Comparison of ENCODE assay signal across 8 cellular contexts in genomic region chr2:38875576-38876367, GRCh38. TPM values are rescaled to one million over a fixed set of nuclear protein-coding genes. Genes with fewer than 3 reads are reported as not detected.
DNase-seq lines count a peak whose midpoint lies in the region; ATAC-seq lines count a peak whose summit lies in the region.

TSS of gene DHX57 (minus strand) at chr2:38875934. CDS start at chr2:38868405, 7,529 bp downstream.
TSS of gene MORN2 (plus strand) at chr2:38875976.

- peaks cover 14 to 22% of the 10 kb centered on the region in 2 donors for H3K36me3 Mint-ChIP-seq in CD4-positive, alpha-beta memory T cell
- H3K36me3 Mint-ChIP-seq in activated CD4-positive, alpha-beta memory T cell treated with anti-CD3 and anti-CD28 coated beads, Interleukin-2, amount 10 ng/mL, durations not matched to agents 7 days and 5 days (ENCODE audit: low read depth) = peaks cover 11% of the 10 kb centered on the region

- no peaks in the 10 kb centered on the region for H3K36me3 ChIP-seq in CD4-positive, alpha-beta memory T cell (ENCODE audit: insufficient read depth, low read length)

- no peaks in the 10 kb centered on the region for H3K9me3 ChIP-seq in CD4-positive, alpha-beta memory T cell (ENCODE audit: control insufficient read depth in 1 of 2, low read length in 2 of 2)

- POLR2A ChIA-PET in CD4-positive, alpha-beta memory T cell (lab: Charles Lee; ENCODE audit: partially characterized antibody) = interaction anchor here (2.5 kb wide), 1 partner anchor 125 kb away, joined by 29 read pairs; the partner anchor contains the start of gene SRSF7
- POLR2A ChIA-PET in activated CD4-positive, alpha-beta memory T cell treated with anti-CD3 and anti-CD28 coated beads, Interleukin-2, amount 10 ng/mL, durations not matched to agents 7 days and 5 days (lab: Charles Lee) = interaction anchor here (1.1 to 2.5 kb wide), 3 partner anchors 11 to 249 kb away, joined by 3 to 17 read pairs (median 4); partner anchors contain the start of gene SRSF7

- H3K27ac Mint-ChIP-seq in CD4-positive, alpha-beta memory T cell = peak within 1 kb of the TSS; percentile 89 to 98 (median 98)
- peak within 1 kb of the TSS; percentile 60 for H3K27ac Mint-ChIP-seq in activated CD4-positive, alpha-beta memory T cell treated with anti-CD3 and anti-CD28 coated beads, Interleukin-2, amount 10 ng/mL, durations not matched to agents 7 days and 5 days

- H3K9me3 Mint-ChIP-seq in CD4-positive, alpha-beta memory T cell = peaks cover 0 to 11% (median 6%) of the 10 kb centered on the region in 8 donors
- H3K9me3 Mint-ChIP-seq in activated CD4-positive, alpha-beta memory T cell treated with anti-CD3 and anti-CD28 coated beads, Interleukin-2, amount 10 ng/mL, durations not matched to agents 7 days and 5 days = peaks cover 8% of the 10 kb centered on the region

- H3K4me3 Mint-ChIP-seq in CD4-positive, alpha-beta memory T cell = peak within 1 kb of the TSS; percentile 95 to 99 (median 98)
- peak within 1 kb of the TSS; percentile 95 for H3K4me3 Mint-ChIP-seq in activated CD4-positive, alpha-beta memory T cell treated with anti-CD3 and anti-CD28 coated beads, Interleukin-2, amount 10 ng/mL, durations not matched to agents 7 days and 5 days

- DNase-seq in CD4-positive, alpha-beta memory T cell = peak; percentile 77 to 85 (median 83)
- DNase-seq in NCI-H748 (lab: John Stamatoyannopoulos, UW; ENCODE audit: unreplicated experiment) (peak; percentile 77), lung microvascular endothelial cell (ENCODE audit: low read depth in 2 of 2) (peak; percentile 84 to 86)
- peak; percentile 86 for DNase-seq in activated CD4-positive, alpha-beta memory T cell treated with anti-CD3 and anti-CD28 coated beads, Interleukin-2, amount 10 ng/mL, durations not matched to agents 7 days and 5 days
- DNase-seq in effector CD4-positive, alpha-beta T cell = peak; percentile 78
- DNase-seq in stimulated activated CD4-positive, alpha-beta T cell treated with anti-CD3 and anti-CD28 coated beads, TNF-alpha, amount 100 ng/mL, for 24 hours (ENCODE audit: low read depth in 3 of 3) = peak; percentile 63 to 81 (median 65)

- H3K27me3 Mint-ChIP-seq in CD4-positive, alpha-beta memory T cell = no peaks in the 10 kb centered on the region
- no peaks in the 10 kb centered on the region for H3K27me3 Mint-ChIP-seq in activated CD4-positive, alpha-beta memory T cell treated with anti-CD3 and anti-CD28 coated beads, Interleukin-2, amount 10 ng/mL, durations not matched to agents 7 days and 5 days

- ATAC-seq in GM19397 (IDR thresholded peaks at IDR 0.05; ENCODE audit: unreplicated experiment) = peak; percentile 100
- ATAC-seq in HG03558 (IDR thresholded peaks at IDR 0.05; ENCODE audit: extremely low read depth, unreplicated experiment) = peak; percentile 99

- H3K27me3 ChIP-seq in CD4-positive, alpha-beta memory T cell (ENCODE audit: insufficient read depth, low read length) = no peaks in the 10 kb centered on the region

- peaks cover 15% of the 10 kb centered on the region for H3K4me1 ChIP-seq in CD4-positive, alpha-beta memory T cell (ENCODE audit: insufficient read depth, low read length)

- CTCF ChIA-PET in CD4-positive, alpha-beta memory T cell (lab: Charles Lee; ENCODE audit: partially characterized antibody) = no interaction called here
- CTCF ChIA-PET in activated CD4-positive, alpha-beta memory T cell treated with anti-CD3 and anti-CD28 coated beads, Interleukin-2, amount 10 ng/mL, durations not matched to agents 7 days and 5 days (lab: Charles Lee) = interaction anchor here (1.1 to 1.6 kb wide), 2 partner anchors 72 to 560 kb away, joined by 3 to 6 read pairs; no protein-coding TSS in a partner anchor

- H3K4me1 Mint-ChIP-seq in CD4-positive, alpha-beta memory T cell = peaks cover 15 to 30% (median 24%) of the 10 kb centered on the region in 4 donors
- peaks cover 21% of the 10 kb centered on the region for H3K4me1 Mint-ChIP-seq in activated CD4-positive, alpha-beta memory T cell treated with anti-CD3 and anti-CD28 coated beads, Interleukin-2, amount 10 ng/mL, durations not matched to agents 7 days and 5 days

- H3K27ac ChIP-seq in CD4-positive, alpha-beta memory T cell (ENCODE audit: low read depth, low read length) = peak within 1 kb of the TSS; percentile 72

- peak within 1 kb of the TSS; percentile 95 to 97 for H3K4me3 ChIP-seq in CD4-positive, alpha-beta memory T cell (ENCODE audit: low read length in 2 of 2)

- intact Hi-C loops in CD4-positive, alpha-beta memory T cell (cut with micrococcal nuclease) = no loop called here

RNA-seq across cellular contexts. Expression of gene DHX57, which starts in this region (rescaled TPM):
- total RNA-seq in CD4-positive, alpha-beta memory T cell = 10 to 100 TPM; 16.6 to 23.5 TPM
- 1 to 10 TPM; 3.9 to 8.7 TPM for polyA plus RNA-seq in CD4-positive, alpha-beta memory T cell
- 10 to 100 TPM; 12.1 to 12.8 TPM for total RNA-seq in activated CD4-positive, alpha-beta memory T cell treated with anti-CD3 and anti-CD28 coated beads, Interleukin-2, amount 10 ng/mL, durations not matched to agents 7 days and 5 days
- total RNA-seq in lung microvascular endothelial cell = 9.1 and 10.9 TPM in 2 replicates

RNA-seq across cellular contexts. Expression of gene MORN2, which starts in this region (rescaled TPM):
- total RNA-seq in CD4-positive, alpha-beta memory T cell = 1 to 10 TPM in 1 of 2 experiments, under 1 TPM in 1; 0.49 to 2.0 TPM
- polyA plus RNA-seq in CD4-positive, alpha-beta memory T cell = 1 to 10 TPM; 2.8 to 5.9 TPM
- total RNA-seq in activated CD4-positive, alpha-beta memory T cell treated with anti-CD3 and anti-CD28 coated beads, Interleukin-2, amount 10 ng/mL, durations not matched to agents 7 days and 5 days = 1 to 10 TPM; 1.3 to 1.7 TPM
- total RNA-seq in lung microvascular endothelial cell = 8.1 and 8.3 TPM in 2 replicates

Comparison
In these comparisons a context has a peak if more than half of its experiments do, and no peak if none do; other contexts are left out.
1. Peak in every context shown above with its lines: DNase-seq, ATAC-seq, H3K4me3 ChIP-seq and H3K27ac ChIP-seq.